In the genomic region with DNA sequence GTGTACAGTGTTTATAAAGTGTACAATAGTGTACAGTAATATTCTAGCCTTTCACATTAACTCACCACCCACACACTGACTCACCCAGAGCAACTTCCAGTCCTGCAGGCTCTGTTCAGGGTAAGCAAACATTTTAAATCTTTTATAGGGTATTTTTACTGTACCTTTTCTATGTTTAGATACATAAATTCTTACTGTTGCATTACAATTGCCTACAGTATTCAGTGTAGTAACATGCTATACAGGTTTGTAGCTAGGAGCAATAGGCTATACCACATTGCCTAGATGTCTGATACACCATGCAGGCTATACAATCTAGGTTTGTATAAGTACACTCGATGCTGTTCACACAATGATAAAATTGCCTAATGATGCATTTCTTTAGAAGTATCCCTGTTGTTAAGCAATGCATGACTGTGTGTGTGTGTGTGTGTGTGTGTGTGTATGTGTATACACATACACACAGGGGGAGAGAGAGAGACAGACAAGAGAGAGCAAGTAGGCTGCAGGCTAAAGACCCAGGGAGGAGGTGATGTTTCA, we compare ENCODE assay signal across 10 cellular contexts.
A peak's percentile ranks its signal among the peaks of the same experiment; 100 is the strongest.
DNase-seq lines count a peak whose midpoint lies in the region; ATAC-seq, FAIRE-seq and TF ChIP-seq lines count a peak whose summit lies in the region.
"Had no signal": no experiment of that assay in that cellular context is flagged by ENCODE, and none has a peak within 500 bp of the region (broad histone marks: within the 10 kb centered on the region; RNA-seq: fewer than 3 reads in every experiment).

No MANE protein-coding gene starts in this region.

- no peaks in the 10 kb centered on the region for H3K79me2 ChIP-seq in GM23248 (ENCODE audit: insufficient read depth)

- H3K9me2 ChIP-seq in GM23248 (ENCODE audit: insufficient read depth): no peaks in the 10 kb centered on the region

- intact Hi-C loops in activated T-helper 1 cell treated with anti-CD3 and anti-CD28 coated beads, Interleukin-12 subunit alpha, Interleukin-12 subunit beta, Interleukin-2, Interleukin-4 antibody, amounts not matched to agents 30 ng/mL and 10 ng/mL and 1 ng/mL, durations not matched to agents 14 hours and 24 hours and 36 hours (cut with micrococcal nuclease): no loop called here

- H3K27ac ChIP-seq in A549: no peak overlapping the region
- H3K27ac ChIP-seq in GM23248: peak overlapping the region; percentile 46
- H3K27ac ChIP-seq in foreskin keratinocyte: no peak overlapping the region

- H3K36me3 Mint-ChIP-seq in activated T-helper 1 cell treated with anti-CD3 and anti-CD28 coated beads, Interleukin-12 subunit alpha, Interleukin-12 subunit beta, Interleukin-2, Interleukin-4 antibody, amounts not matched to agents 30 ng/mL and 10 ng/mL and 1 ng/mL, durations not matched to agents 14 hours and 24 hours and 36 hours (ENCODE audit: low read depth): no peaks in the 10 kb centered on the region

- H3F3A ChIP-seq in GM23248 (ENCODE audit: insufficient read depth): peaks cover 29% of the 10 kb centered on the region

- TF ChIP-seq CTCF in A549 (IDR thresholded peaks at IDR 0.05) (no peak), foreskin keratinocyte (conservative IDR thresholded peaks at IDR 0.05) (no peak)

- H3K4me1 Mint-ChIP-seq in activated T-helper 1 cell treated with anti-CD3 and anti-CD28 coated beads, Interleukin-12 subunit alpha, Interleukin-12 subunit beta, Interleukin-2, Interleukin-4 antibody, amounts not matched to agents 30 ng/mL and 10 ng/mL and 1 ng/mL, durations not matched to agents 14 hours and 24 hours and 36 hours (ENCODE audit: low read depth): peaks cover 8% of the 10 kb centered on the region

- H3K9me3 ChIP-seq in A549 (no peaks in the 10 kb centered on the region), GM23248 (ENCODE audit: low read depth) (no peaks in the 10 kb centered on the region)

- POLR2A ChIA-PET in A549 (lab: Yijun Ruan, JAX): no interaction called here

- no peak for TF ChIP-seq EP300 in A549 (IDR thresholded peaks at IDR 0.05)

- H3K9me3 Mint-ChIP-seq in activated T-helper 1 cell treated with anti-CD3 and anti-CD28 coated beads, Interleukin-12 subunit alpha, Interleukin-12 subunit beta, Interleukin-2, Interleukin-4 antibody, amounts not matched to agents 30 ng/mL and 10 ng/mL and 1 ng/mL, durations not matched to agents 14 hours and 24 hours and 36 hours: no peaks in the 10 kb centered on the region

- H4K20me1 ChIP-seq in GM23248 (ENCODE audit: insufficient read depth): no peaks in the 10 kb centered on the region

- ATAC-seq in A549 (peak in 1 of 2 experiments; percentile 43; a peak in 3 of 6 replicates), foreskin keratinocyte (peak; percentile 65), HG03108 (IDR thresholded peaks at IDR 0.05; ENCODE audit: unreplicated experiment) (no peak), HG03095 (IDR thresholded peaks at IDR 0.05; ENCODE audit: unreplicated experiment) (no peak), HG02798 (IDR thresholded peaks at IDR 0.05; ENCODE audit: poor library complexity, unreplicated experiment) (no peak)

- H3K4me2 ChIP-seq in A549: peak overlapping the region; percentile 26; the same call in 1 of the 3 replicates
- H3K4me2 ChIP-seq in GM23248 (ENCODE audit: unreplicated experiment): peak overlapping the region; percentile 39

- no peak for FAIRE-seq in A549 (lab: Jason Lieb, UNC)
- FAIRE-seq: keratinocyte had no signal

- no peak overlapping the region for H3K9ac ChIP-seq in GM23248

- H3K27me3 ChIP-seq in GM23248 (replicated peaks; ENCODE audit: insufficient read depth) (no peaks in the 10 kb centered on the region), foreskin keratinocyte (no peaks in the 10 kb centered on the region)

- no peak overlapping the region for H2AFZ ChIP-seq in GM23248

- H3K4me3 ChIP-seq in A549: no peak overlapping the region
- no peak overlapping the region for H3K4me3 ChIP-seq in GM23248

- no peak for TF ChIP-seq RAD21 in A549 (conservative IDR thresholded peaks at IDR 0.05 in 1 of 2, IDR thresholded peaks at IDR 0.05 in 1 of 2)

- DNase-seq in A549 (ENCODE audit: low read depth in 1 of 2, low spot score in 1 of 2) (peak in 1 of 2 experiments; percentile 13), GM23248 (peak; percentile 78), foreskin keratinocyte (peak; percentile 14 to 18), SHP77 treated with DMSO at 0.1 percent for 48 hours (lab: John Stamatoyannopoulos, UW) (no peak)
- DNase-seq in activated T-helper 1 cell treated with anti-CD3 and anti-CD28 coated beads, Interleukin-12 subunit alpha, Interleukin-12 subunit beta, Interleukin-2, Interleukin-4 antibody, amounts not matched to agents 30 ng/mL and 10 ng/mL and 1 ng/mL, durations not matched to agents 14 hours and 24 hours and 36 hours (ENCODE audit: low spot score): no peak
- DNase-seq: T-helper 9 cell had no signal

- peaks cover 2% of the 10 kb centered on the region for H3K27me3 Mint-ChIP-seq in activated T-helper 1 cell treated with anti-CD3 and anti-CD28 coated beads, Interleukin-12 subunit alpha, Interleukin-12 subunit beta, Interleukin-2, Interleukin-4 antibody, amounts not matched to agents 30 ng/mL and 10 ng/mL and 1 ng/mL, durations not matched to agents 14 hours and 24 hours and 36 hours (ENCODE audit: insufficient read depth)

- H3K27ac Mint-ChIP-seq in activated T-helper 1 cell treated with anti-CD3 and anti-CD28 coated beads, Interleukin-12 subunit alpha, Interleukin-12 subunit beta, Interleukin-2, Interleukin-4 antibody, amounts not matched to agents 30 ng/mL and 10 ng/mL and 1 ng/mL, durations not matched to agents 14 hours and 24 hours and 36 hours: peak overlapping the region; percentile 59

- CTCF ChIA-PET in A549 (lab: Yijun Ruan, JAX): interaction anchor here (1.4 kb wide), 1 partner anchor 212 kb away, joined by 6 read pairs; no protein-coding TSS in a partner anchor

- WGBS in A549 (ENCODE audit: missing lambda C conversion rate): 40% methylated on average over 1 of the region's 1 CpG
- 46 to 56% methylated on average over 1 of the region's 1 CpG for WGBS in GM23248 (ENCODE audit: low coverage in 1 of 2, low lambda C conversion rate in 2 of 2, missing lambda C conversion rate in 2 of 2), 2 experiments

- peaks cover 27% of the 10 kb centered on the region for H3K4me1 ChIP-seq in A549
- H3K4me1 ChIP-seq in GM23248 (ENCODE audit: insufficient read depth): peaks cover 45% of the 10 kb centered on the region
- H3K4me1 ChIP-seq in foreskin keratinocyte: no peaks in the 10 kb centered on the region

- in situ Hi-C loops in GM23248 (cut with MboI): no loop called here

- H3K4me3 Mint-ChIP-seq in activated T-helper 1 cell treated with anti-CD3 and anti-CD28 coated beads, Interleukin-12 subunit alpha, Interleukin-12 subunit beta, Interleukin-2, Interleukin-4 antibody, amounts not matched to agents 30 ng/mL and 10 ng/mL and 1 ng/mL, durations not matched to agents 14 hours and 24 hours and 36 hours: no peak overlapping the region

- no peaks in the 10 kb centered on the region for H3K36me3 ChIP-seq in GM23248 (ENCODE audit: low read depth)

- no peak for TF ChIP-seq POLR2A in A549 (IDR thresholded peaks at IDR 0.05; ENCODE audit: low read length)

TF ChIP-seq in A549, 52 proteins besides CTCF, POLR2A, EP300 and RAD21:
- TF ChIP-seq NPAS2 (CRISPR knock-in tag; IDR thresholded peaks at IDR 0.05; ENCODE audit: borderline replicate concordance): no peak
- TF ChIP-seq, protein P1, sequence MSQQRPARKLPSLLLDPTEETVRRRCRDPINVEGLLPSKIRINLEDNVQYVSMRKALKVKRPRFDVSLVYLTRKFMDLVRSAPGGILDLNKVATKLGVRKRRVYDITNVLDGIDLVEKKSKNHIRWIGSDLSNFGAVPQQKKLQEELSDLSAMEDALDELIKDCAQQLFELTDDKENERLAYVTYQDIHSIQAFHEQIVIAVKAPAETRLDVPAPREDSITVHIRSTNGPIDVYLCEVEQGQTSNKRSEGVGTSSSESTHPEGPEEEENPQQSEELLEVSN (IDR thresholded peaks at IDR 0.05; ENCODE audit: borderline replicate concordance, low read depth): no peak
- no peak for TF ChIP-seq ESRRA (IDR thresholded peaks at IDR 0.05; ENCODE audit: borderline replicate concordance, low read length)
- TF ChIP-seq, protein P2, sequence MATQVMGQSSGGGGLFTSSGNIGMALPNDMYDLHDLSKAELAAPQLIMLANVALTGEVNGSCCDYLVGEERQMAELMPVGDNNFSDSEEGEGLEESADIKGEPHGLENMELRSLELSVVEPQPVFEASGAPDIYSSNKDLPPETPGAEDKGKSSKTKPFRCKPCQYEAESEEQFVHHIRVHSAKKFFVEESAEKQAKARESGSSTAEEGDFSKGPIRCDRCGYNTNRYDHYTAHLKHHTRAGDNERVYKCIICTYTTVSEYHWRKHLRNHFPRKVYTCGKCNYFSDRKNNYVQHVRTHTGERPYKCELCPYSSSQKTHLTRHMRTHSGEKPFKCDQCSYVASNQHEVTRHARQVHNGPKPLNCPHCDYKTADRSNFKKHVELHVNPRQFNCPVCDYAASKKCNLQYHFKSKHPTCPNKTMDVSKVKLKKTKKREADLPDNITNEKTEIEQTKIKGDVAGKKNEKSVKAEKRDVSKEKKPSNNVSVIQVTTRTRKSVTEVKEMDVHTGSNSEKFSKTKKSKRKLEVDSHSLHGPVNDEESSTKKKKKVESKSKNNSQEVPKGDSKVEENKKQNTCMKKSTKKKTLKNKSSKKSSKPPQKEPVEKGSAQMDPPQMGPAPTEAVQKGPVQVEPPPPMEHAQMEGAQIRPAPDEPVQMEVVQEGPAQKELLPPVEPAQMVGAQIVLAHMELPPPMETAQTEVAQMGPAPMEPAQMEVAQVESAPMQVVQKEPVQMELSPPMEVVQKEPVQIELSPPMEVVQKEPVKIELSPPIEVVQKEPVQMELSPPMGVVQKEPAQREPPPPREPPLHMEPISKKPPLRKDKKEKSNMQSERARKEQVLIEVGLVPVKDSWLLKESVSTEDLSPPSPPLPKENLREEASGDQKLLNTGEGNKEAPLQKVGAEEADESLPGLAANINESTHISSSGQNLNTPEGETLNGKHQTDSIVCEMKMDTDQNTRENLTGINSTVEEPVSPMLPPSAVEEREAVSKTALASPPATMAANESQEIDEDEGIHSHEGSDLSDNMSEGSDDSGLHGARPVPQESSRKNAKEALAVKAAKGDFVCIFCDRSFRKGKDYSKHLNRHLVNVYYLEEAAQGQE (IDR thresholded peaks at IDR 0.05): no peak
- no peak for TF ChIP-seq HEYL (CRISPR knock-in tag; IDR thresholded peaks at IDR 0.05)
- TF ChIP-seq, protein P3, sequence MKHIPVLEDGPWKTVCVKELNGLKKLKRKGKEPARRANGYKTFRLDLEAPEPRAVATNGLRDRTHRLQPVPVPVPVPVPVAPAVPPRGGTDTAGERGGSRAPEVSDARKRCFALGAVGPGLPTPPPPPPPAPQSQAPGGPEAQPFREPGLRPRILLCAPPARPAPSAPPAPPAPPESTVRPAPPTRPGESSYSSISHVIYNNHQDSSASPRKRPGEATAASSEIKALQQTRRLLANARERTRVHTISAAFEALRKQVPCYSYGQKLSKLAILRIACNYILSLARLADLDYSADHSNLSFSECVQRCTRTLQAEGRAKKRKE (CRISPR knock-in tag; IDR thresholded peaks at IDR 0.05; ENCODE audit: low read depth): no peak
- no peak for TF ChIP-seq SREBF2 (IDR thresholded peaks at IDR 0.05)
- no peak for TF ChIP-seq MYC (IDR thresholded peaks at IDR 0.05; ENCODE audit: borderline replicate concordance, low read length)

Comparison
In these comparisons a context has a peak if more than half of its experiments do, and no peak if none do; other contexts are left out.
1. DNase-seq: peak in GM23248 (single experiment) and foreskin keratinocyte (2 of 2); none in activated T-helper 1 cell treated with anti-CD3 and anti-CD28 coated beads, Interleukin-12 subunit alpha, Interleukin-12 subunit beta, Interleukin-2, Interleukin-4 antibody, amounts not matched to agents 30 ng/mL and 10 ng/mL and 1 ng/mL, durations not matched to agents 14 hours and 24 hours and 36 hours (single experiment) and SHP77 treated with DMSO at 0.1 percent for 48 hours (single experiment).